15 cellular contexts compared by ENCODE assay signal in the genomic region with DNA sequence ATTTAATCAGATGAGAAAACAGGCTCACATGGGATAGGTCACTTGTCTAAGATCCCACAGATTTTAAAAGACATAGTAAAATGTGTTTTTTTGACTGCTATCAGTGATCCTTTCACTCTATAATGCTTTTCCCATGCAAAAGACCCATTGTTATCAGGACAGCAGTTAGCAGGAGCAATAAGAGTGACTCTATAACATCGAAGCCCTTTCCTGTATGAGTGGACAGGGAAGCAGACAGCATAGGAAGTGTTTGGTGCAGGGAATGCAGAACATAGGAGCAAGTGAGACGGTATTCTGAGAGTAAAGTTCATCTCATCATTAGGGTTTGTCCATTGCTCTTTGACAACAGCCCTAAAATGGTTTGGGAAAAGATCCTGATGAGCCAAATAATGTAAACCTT.
DNase-seq lines count a peak whose midpoint lies in the region; ATAC-seq and TF ChIP-seq lines count a peak whose summit lies in the region.
"Had no signal": no experiment of that assay in that cellular context is flagged by ENCODE, and none has a peak within 500 bp of the region (broad histone marks: within the 10 kb centered on the region; RNA-seq: fewer than 3 reads in every experiment).

No MANE protein-coding gene starts in this region.

- H3K4me3 Mint-ChIP-seq in CD14-positive monocyte = no peak overlapping the region
- H3K4me3 Mint-ChIP-seq: CD4-positive, CD25-positive, alpha-beta regulatory T cell had no signal

- H3K27ac Mint-ChIP-seq in CD14-positive monocyte = no peak overlapping the region
- H3K27ac Mint-ChIP-seq: CD4-positive, CD25-positive, alpha-beta regulatory T cell had no signal

- DNase-seq in COLO829 (ENCODE audit: low spot score) (peak; percentile 33), NCI-H69 (lab: John Stamatoyannopoulos, UW) (peak; percentile 33), foreskin melanocyte (peak; percentile 32), pons (ENCODE audit: low spot score) (peak; percentile 49), CD14-positive monocyte (ENCODE audit: low spot score) (no peak), putamen (ENCODE audit: low spot score) (no peak)
- DNase-seq: 8988T; AML-193; CD4-positive, CD25-positive, alpha-beta regulatory T cell; DND-41; GDM1; GM23248; KBM-7 had no signal

- H3K9me3 Mint-ChIP-seq in CD14-positive monocyte = peaks cover 12 to 26% (median 19%) of the 10 kb centered on the region in 7 donors

- TF ChIP-seq CTCF in CD14-positive monocyte (IDR thresholded peaks at IDR 0.05) = no peak

- peaks cover 6% of the 10 kb centered on the region for H3K4me1 Mint-ChIP-seq in CD14-positive monocyte

- H3K27me3 Mint-ChIP-seq in CD14-positive monocyte (ENCODE audit: low read depth in 3 of 3) = peaks cover 0 to 3% (median 0%) of the 10 kb centered on the region in 3 donors
- H3K27me3 Mint-ChIP-seq: CD4-positive, CD25-positive, alpha-beta regulatory T cell had no signal

- intact Hi-C loops in CD14-positive monocyte (cut with micrococcal nuclease) = no loop called here

- ATAC-seq in GM18520 (IDR thresholded peaks at IDR 0.05; ENCODE audit: unreplicated experiment) = no peak
- ATAC-seq: HCT116 had no signal

- peaks cover 10 to 16% of the 10 kb centered on the region in 2 donors for H3K36me3 Mint-ChIP-seq in CD14-positive monocyte

Comparison
In these comparisons a context has a peak if more than half of its experiments do, and no peak if none do; other contexts are left out.
1. DNase-seq: peak in COLO829 (single experiment), NCI-H69 (single experiment), foreskin melanocyte (single experiment) and pons (single experiment); none in CD14-positive monocyte (single experiment) and putamen (single experiment).